In the genomic region with DNA sequence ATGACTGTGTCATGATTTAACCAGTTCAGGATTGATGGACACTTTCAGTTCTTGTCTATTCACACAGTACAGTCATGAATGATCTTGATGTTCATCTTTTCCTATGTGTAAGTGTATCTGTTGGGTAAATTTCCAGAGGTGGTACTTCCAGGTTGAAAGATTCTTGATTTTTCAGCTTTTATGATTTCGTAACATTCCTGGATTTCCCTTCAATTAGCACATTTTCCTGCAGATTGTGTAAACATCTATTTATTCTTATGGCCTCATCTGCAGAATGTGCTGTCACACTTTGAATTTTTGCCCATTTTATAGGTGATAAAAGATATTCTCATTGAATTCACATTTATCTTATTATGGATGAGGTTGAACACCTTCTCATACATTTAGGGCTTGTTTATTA, we compare ENCODE assay signal across 8 cellular contexts.
"Had no signal": no experiment of that assay in that cellular context is flagged by ENCODE, and none has a peak within 500 bp of the region (broad histone marks: within the 10 kb centered on the region; RNA-seq: fewer than 3 reads in every experiment).

No MANE protein-coding gene starts in this region.

- H3K4me3 ChIP-seq: GM23338 had no signal

- H3K4me2 ChIP-seq: GM23338 had no signal

- ATAC-seq: GM23338 had no signal

- FAIRE-seq: H1, H54 had no signal

- H2AFZ ChIP-seq: GM23338 had no signal

- H3K27ac ChIP-seq: HL-60 had no signal

- DNase-seq: H9, HCEC 1CT, HFFc6, KG1 had no signal
